1 cellular context compared by ENCODE assay signal in genomic region chr11:64185323-64186204, GRCh38.
TF ChIP-seq lines count a peak whose summit lies in the region.

TSS of gene STIP1 (plus strand) at chr11:64186171. CDS start at chr11:64186262, 91 bp downstream.

TF ChIP-seq in HepG2, 621 proteins besides CTCF, POLR2A, EP300 and RAD21 (continued from another document and continues in another):
- TF ChIP-seq JUN (CRISPR knock-in tag; IDR thresholded peaks at IDR 0.05) (0 out of 2 replicates have a peak, but pooled peaks have one; percentile 57), ZBTB43 (CRISPR knock-in tag; conservative IDR thresholded peaks at IDR 0.05) (peak; percentile 71; the same call in 1 of the 2 replicates), ZMYM4 (CRISPR knock-in tag; IDR thresholded peaks at IDR 0.05) (no peak; the same call in 1 of the 2 replicates), SMAD1 (CRISPR knock-in tag; IDR thresholded peaks at IDR 0.05; ENCODE audit: borderline replicate concordance, low read depth) (peak; percentile 92), RFX5 (IDR thresholded peaks at IDR 0.05; ENCODE audit: low read depth, low read length) (no peak; the same call in 1 of the 2 replicates), YEATS2 (CRISPR knock-in tag; IDR thresholded peaks at IDR 0.05; ENCODE audit: borderline replicate concordance) (peak; percentile 59), HES4 (CRISPR knock-in tag; IDR thresholded peaks at IDR 0.05; ENCODE audit: borderline replicate concordance) (peak; percentile 98), NFIB (CRISPR knock-in tag; IDR thresholded peaks at IDR 0.05; ENCODE audit: borderline replicate concordance) (0 out of 2 replicates have a peak, but pooled peaks have one; percentile 79), ZKSCAN5 (CRISPR knock-in tag; IDR thresholded peaks at IDR 0.05) (no peak), DZIP1 (CRISPR knock-in tag; IDR thresholded peaks at IDR 0.05) (peak; percentile 96), SETDB1 (CRISPR knock-in tag; IDR thresholded peaks at IDR 0.05; ENCODE audit: borderline replicate concordance) (no peak), TCF7L2 (IDR thresholded peaks at IDR 0.05; ENCODE audit: low read depth, low read length) (no peak), NCOA5 (CRISPR knock-in tag; IDR thresholded peaks at IDR 0.05) (no peak), EED (CRISPR knock-in tag; IDR thresholded peaks at IDR 0.05) (peak; percentile 99), DRAP1 (CRISPR knock-in tag; IDR thresholded peaks at IDR 0.05) (peak; percentile 95), ZNF7 (CRISPR knock-in tag; IDR thresholded peaks at IDR 0.05) (no peak), MIER2 (CRISPR knock-in tag; IDR thresholded peaks at IDR 0.05) (peak; percentile 52; the same call in 1 of the 2 replicates), SMAD3 (CRISPR knock-in tag; IDR thresholded peaks at IDR 0.05) (peak; percentile 82; the same call in 1 of the 2 replicates), MXD1 (CRISPR knock-in tag; IDR thresholded peaks at IDR 0.05) (peak; percentile 98), ZNF441 (CRISPR knock-in tag; IDR thresholded peaks at IDR 0.05; ENCODE audit: borderline replicate concordance) (peak; percentile 90), ZNF776 (CRISPR knock-in tag; IDR thresholded peaks at IDR 0.05) (peak; percentile 98; the same call in 1 of the 2 replicates), TBL1XR1 (IDR thresholded peaks at IDR 0.05; ENCODE audit: borderline replicate concordance, low read length, partially characterized antibody) (no peak), GLI4 (CRISPR knock-in tag; IDR thresholded peaks at IDR 0.05; ENCODE audit: borderline replicate concordance) (peak; percentile 99), ZBTB25 (CRISPR knock-in tag; IDR thresholded peaks at IDR 0.05) (0 out of 2 replicates have a peak, but pooled peaks have one; percentile 79), ZNF792 (CRISPR knock-in tag; IDR thresholded peaks at IDR 0.05) (peak; percentile 84), PCBP2 (optimal IDR thresholded peaks at IDR 0.05; ENCODE audit: low read depth, low read length, poor library complexity, severe bottlenecking) (no peak), BRF2 (CRISPR knock-in tag; IDR thresholded peaks at IDR 0.05) (peak; percentile 97), YEATS4 (CRISPR knock-in tag; IDR thresholded peaks at IDR 0.05; ENCODE audit: borderline replicate concordance) (peak; percentile 95), SMC3 (IDR thresholded peaks at IDR 0.05; ENCODE audit: low read length) (no peak), BCL6 (CRISPR knock-in tag; IDR thresholded peaks at IDR 0.05) (peak; percentile 63), ZFP41 (CRISPR knock-in tag; IDR thresholded peaks at IDR 0.05; ENCODE audit: borderline replicate concordance) (peak; percentile 93; the same call in 1 of the 2 replicates), GABPB1 (CRISPR knock-in tag; IDR thresholded peaks at IDR 0.05) (peak; percentile 91), DNMT1 (CRISPR knock-in tag; IDR thresholded peaks at IDR 0.05) (no peak), ZBTB2 (CRISPR knock-in tag; IDR thresholded peaks at IDR 0.05; ENCODE audit: low read depth) (no peak; the same call in 1 of the 2 replicates), ZNF557 (CRISPR knock-in tag; IDR thresholded peaks at IDR 0.05) (peak; percentile 72; the same call in 1 of the 2 replicates), ARID2 (CRISPR knock-in tag; IDR thresholded peaks at IDR 0.05; ENCODE audit: borderline replicate concordance) (peak; percentile 75; the same call in 1 of the 2 replicates), TRAFD1 (CRISPR knock-in tag; IDR thresholded peaks at IDR 0.05; ENCODE audit: borderline replicate concordance) (no peak), JUNB (CRISPR knock-in tag; IDR thresholded peaks at IDR 0.05; ENCODE audit: borderline replicate concordance) (peak; percentile 73), ZNF180 (CRISPR knock-in tag; IDR thresholded peaks at IDR 0.05; ENCODE audit: borderline replicate concordance, low read depth) (peak; percentile 23; the same call in 1 of the 2 replicates), POLR2AphosphoS5 (IDR thresholded peaks at IDR 0.05; ENCODE audit: low read depth, low read length) (peak; percentile 93), ZNF260 (CRISPR knock-in tag; IDR thresholded peaks at IDR 0.05; ENCODE audit: borderline replicate concordance, low read depth) (0 out of 2 replicates have a peak, but pooled peaks have one; percentile 72), SRSF9 (IDR thresholded peaks at IDR 0.05; ENCODE audit: borderline replicate concordance, insufficient read depth, low read depth, low read length, poor library complexity, severe bottlenecking) (no peak), ZNF230 (CRISPR knock-in tag; IDR thresholded peaks at IDR 0.05) (peak; percentile 97), USF2 (IDR thresholded peaks at IDR 0.05; ENCODE audit: low read depth, low read length) (peak; percentile 61; the same call in 1 of the 2 replicates), USF2 (CRISPR knock-in tag; IDR thresholded peaks at IDR 0.05; ENCODE audit: borderline replicate concordance) (peak; percentile 94), ZNF317 (CRISPR knock-in tag; IDR thresholded peaks at IDR 0.05) (peak; percentile 71; the same call in 1 of the 2 replicates), SNAPC4 (CRISPR knock-in tag; IDR thresholded peaks at IDR 0.05) (no peak; the same call in 1 of the 2 replicates)
